Comparison of ENCODE assay signal across 24 cellular contexts in genomic region chr9:111842313-111842712, GRCh38. TPM values are rescaled to one million over a fixed set of nuclear protein-coding genes. Genes with fewer than 3 reads are reported as not detected.
A peak's percentile ranks its signal among the peaks of the same experiment; 100 is the strongest.
DNase-seq lines count a peak whose midpoint lies in the region; ATAC-seq, FAIRE-seq and TF ChIP-seq lines count a peak whose summit lies in the region.
"Had no signal": no experiment of that assay in that cellular context is flagged by ENCODE, and none has a peak within 500 bp of the region (broad histone marks: within the 10 kb centered on the region; RNA-seq: fewer than 3 reads in every experiment).

No MANE protein-coding gene starts in this region.

- H3K4me3 ChIP-seq in gastroesophageal sphincter (no peak overlapping the region), BE2C (ENCODE audit: low read depth, low read length) (no peak overlapping the region), Caco-2 (ENCODE audit: low read depth, low read length) (no peak overlapping the region)
- H3K4me3 ChIP-seq: GM23338, K562, uterus had no signal

- no peak for TF ChIP-seq EP300 in gastroesophageal sphincter (IDR thresholded peaks at IDR 0.05)

- H3K9me3 Mint-ChIP-seq in Caco-2 (ENCODE audit: unreplicated experiment), result no peaks in the 10 kb centered on the region
- H3K9me3 Mint-ChIP-seq: GM23338 had no signal

- H3K27ac Mint-ChIP-seq in Caco-2 (ENCODE audit: unreplicated experiment), result no peak overlapping the region
- H3K27ac Mint-ChIP-seq: GM23338 had no signal

- no peaks in the 10 kb centered on the region for H3K27me3 Mint-ChIP-seq in Caco-2 (ENCODE audit: insufficient read depth, unreplicated experiment)

- H3K36me3 Mint-ChIP-seq in Caco-2 (ENCODE audit: insufficient read depth, unreplicated experiment), result no peaks in the 10 kb centered on the region

- DNase-seq in AG20443 (ENCODE audit: low spot score), result peak; percentile 46
- DNase-seq in NCI-H69 (lab: John Stamatoyannopoulos, UW), result peak; percentile 57
- DNase-seq in BE2C, result no peak
- DNase-seq in RCC 7860 (ENCODE audit: low spot score), result no peak
- DNase-seq in Caco-2, result no peak
- DNase-seq: ACHN; caudate nucleus; COR-L47; effector memory CD4-positive, alpha-beta T cell; foreskin keratinocyte; NCI-H1436; occipital lobe; right cardiac atrium; stimulated activated CD4-positive, alpha-beta T cell treated with anti-CD3 and anti-CD28 coated beads, Interleukin-1b, Interleukin-23, amount 100 ng/mL, for 48 hours; uterus had no signal

- FAIRE-seq in RCC 7860 (lab: Jason Lieb, UNC), result no peak
- FAIRE-seq: GM12891, K562 had no signal

- TF ChIP-seq POLR2A in gastroesophageal sphincter (IDR thresholded peaks at IDR 0.05), result no peak

- no peak for TF ChIP-seq CTCF in gastroesophageal sphincter (IDR thresholded peaks at IDR 0.05)
- TF ChIP-seq CTCF in BE2C (IDR thresholded peaks at IDR 0.05; ENCODE audit: low read depth, low read length), result no peak
- no peak for TF ChIP-seq CTCF in Caco-2 (IDR thresholded peaks at IDR 0.05; ENCODE audit: insufficient read depth in 1 of 2, low read depth in 1 of 2, low read length in 1 of 2, severe bottlenecking in 1 of 2, unreplicated experiment in 1 of 2)

- no peak overlapping the region for H3K4me3 Mint-ChIP-seq in Caco-2 (ENCODE audit: unreplicated experiment)
- H3K4me3 Mint-ChIP-seq: GM23338 had no signal

- H3K9me3 ChIP-seq in gastroesophageal sphincter (no peaks in the 10 kb centered on the region), BE2C (no peaks in the 10 kb centered on the region), Caco-2 (no peaks in the 10 kb centered on the region)
- H3K9me3 ChIP-seq: uterus had no signal

- peaks cover 11% of the 10 kb centered on the region for H3K4me1 Mint-ChIP-seq in Caco-2 (ENCODE audit: low read depth, unreplicated experiment)
- H3K4me1 Mint-ChIP-seq: GM23338 had no signal

- no TSS peak for BruUV-seq in Caco-2 (replicated peaks; lab: Mats Ljungman, UMichigan)

- H3K36me3 ChIP-seq in gastroesophageal sphincter, result no peaks in the 10 kb centered on the region
- no peaks in the 10 kb centered on the region for H3K36me3 ChIP-seq in BE2C
- H3K36me3 ChIP-seq in Caco-2 (ENCODE audit: control insufficient read depth, insufficient read depth, low read length), result no peaks in the 10 kb centered on the region; the same call in 1 of the 2 replicates
- H3K36me3 ChIP-seq: uterus had no signal

- H3K27ac ChIP-seq in gastroesophageal sphincter, result no peak overlapping the region
- H3K27ac ChIP-seq: foreskin keratinocyte, uterus had no signal

- H3K27me3 ChIP-seq in gastroesophageal sphincter (no peaks in the 10 kb centered on the region), BE2C (no peaks in the 10 kb centered on the region), Caco-2 (replicated peaks; ENCODE audit: control insufficient read depth, insufficient read depth, low read length) (no peaks in the 10 kb centered on the region)
- H3K27me3 ChIP-seq: foreskin keratinocyte, uterus had no signal

- intact Hi-C loops in Caco-2 (cut with micrococcal nuclease; ENCODE audit: unreplicated experiment), result no loop called here

- CTCF ChIA-PET in Caco-2 (lab: Charles Lee), result no interaction called here

- POLR2A ChIA-PET in Caco-2 (lab: Charles Lee), result no interaction called here

- H3K4me1 ChIP-seq in gastroesophageal sphincter (peaks cover 0 to 22% (median 0%) of the 10 kb centered on the region in 3 donors), BE2C (no peaks in the 10 kb centered on the region), Caco-2 (peaks cover 22% of the 10 kb centered on the region)
- H3K4me1 ChIP-seq: uterus had no signal

- WGBS in gastroesophageal sphincter (ENCODE audit: low coverage in 1 of 2), 2 donors, result 74 to 86% methylated on average over 1 of the region's 1 CpG

- ATAC-seq in HG03060 (IDR thresholded peaks at IDR 0.05; ENCODE audit: low read depth, unreplicated experiment), result peak; percentile 54
- peak; percentile 50 for ATAC-seq in gastroesophageal sphincter
- no peak for ATAC-seq in HG02588 (IDR thresholded peaks at IDR 0.05; ENCODE audit: unreplicated experiment)
- ATAC-seq: foreskin keratinocyte, GM23338, K562, right cardiac atrium, Right ventricle myocardium inferior had no signal

RNA-seq across cellular contexts. Expression of gene SHOC1, which starts 47.6 kb away (rescaled TPM):
- total RNA-seq in gastroesophageal sphincter (not detected), Caco-2 (2022) (not detected in 2 replicates)
- not detected for polyA plus RNA-seq in BE2C (2012; ENCODE audit: insufficient read depth, insufficient read length, low read depth)
- total RNA-seq: GM23338; NCI-H460; right cardiac atrium; Right ventricle myocardium inferior; T-helper 1 cell treated with Interleukin-12 subunit alpha and Interleukin-12 subunit beta and Interleukin-4 antibody, amounts not matched to agents 30 ng/mL and 1 ng/mL, for 36 hours had no signal
- polyA plus RNA-seq: right cardiac atrium had no signal

RNA-seq across cellular contexts. Expression of gene UGCG, which starts 54.3 kb away (rescaled TPM):
- total RNA-seq in gastroesophageal sphincter, result 10 to 100 TPM; 30.0 to 52.6 (median 43.2) TPM
- polyA plus RNA-seq in BE2C (2012; ENCODE audit: insufficient read depth, insufficient read length, low read depth), result 8.2 TPM
- total RNA-seq in Caco-2 (2022), result 25.0 and 26.7 TPM in 2 replicates

Comparison
In these comparisons a context has a peak if more than half of its experiments do, and no peak if none do; other contexts are left out.
1. DNase-seq: peak in AG20443 (single experiment) and NCI-H69 (single experiment); none in BE2C (single experiment), RCC 7860 (single experiment) and Caco-2 (0 of 2).